20 cellular contexts compared by ENCODE assay signal in genomic region chr6:168131464-168132415, GRCh38. TPM values are rescaled to one million over a fixed set of nuclear protein-coding genes. Genes with fewer than 3 reads are reported as not detected.
A peak's percentile ranks its signal among the peaks of the same experiment; 100 is the strongest.
DNase-seq lines count a peak whose midpoint lies in the region; ATAC-seq and TF ChIP-seq lines count a peak whose summit lies in the region.
"Had no signal": no experiment of that assay in that cellular context is flagged by ENCODE, and none has a peak within 500 bp of the region (broad histone marks: within the 10 kb centered on the region; RNA-seq: fewer than 3 reads in every experiment).

No MANE protein-coding gene starts in this region.

- intact Hi-C loops in left ventricle myocardium inferior (cut with micrococcal nuclease): loop anchor here (5.0 kb wide), 1 partner anchor 224 kb away; no protein-coding TSS in a partner anchor
- intact Hi-C loops in cardiac septum (cut with DNase I): loop anchor here (2.0 kb wide), 2 partner anchors 71 to 223 kb away; no protein-coding TSS in a partner anchor
- intact Hi-C loops in vagina (cut with DNase I): no loop called here

- H3K27me3 Mint-ChIP-seq in endodermal cell (ENCODE audit: insufficient read depth): peaks cover 54% of the 10 kb centered on the region

- H3K27ac ChIP-seq in left ventricle myocardium inferior (replicated peaks): no peak overlapping the region
- H3K27ac ChIP-seq in endodermal cell (ENCODE audit: low read depth, low read length): no peak overlapping the region
- H3K27ac ChIP-seq in vagina: no peak overlapping the region
- H3K27ac ChIP-seq: neutrophil, right lobe of liver had no signal

- WGBS in endodermal cell (ENCODE audit: insufficient coverage in 1 of 2, insufficient read length in 1 of 2), 2 experiments: 77 to 78% methylated on average over 16 to 20 of the region's 20 CpGs

- H3K4me3 Mint-ChIP-seq in endodermal cell: no peak overlapping the region
- H3K4me3 Mint-ChIP-seq: activated B cell treated with CpG ODN at 0.5 μM for 24 hours; CD4-positive, alpha-beta T cell; T-helper 1 cell treated with Interleukin-12 subunit alpha and Interleukin-12 subunit beta and Interleukin-4 antibody, amounts not matched to agents 30 μg/mL and 1 μg/mL, for 36 hours had no signal

- H3K9me3 Mint-ChIP-seq in endodermal cell: no peaks in the 10 kb centered on the region
- H3K9me3 Mint-ChIP-seq: activated B cell treated with CpG ODN at 0.5 μM for 24 hours; CD4-positive, alpha-beta T cell; T-helper 1 cell treated with Interleukin-12 subunit alpha and Interleukin-12 subunit beta and Interleukin-4 antibody, amounts not matched to agents 30 μg/mL and 1 μg/mL, for 36 hours had no signal

- H3K36me3 ChIP-seq in left ventricle myocardium inferior: no peaks in the 10 kb centered on the region
- H3K36me3 ChIP-seq in endodermal cell (ENCODE audit: control insufficient read depth, insufficient read depth, low read length): no peaks in the 10 kb centered on the region
- H3K36me3 ChIP-seq in vagina: no peaks in the 10 kb centered on the region
- H3K36me3 ChIP-seq: neutrophil, right lobe of liver, uterus had no signal

- H3K4me1 ChIP-seq in left ventricle myocardium inferior (peaks cover 32% of the 10 kb centered on the region), endodermal cell (ENCODE audit: control insufficient read depth, insufficient read depth, low read length) (peaks cover 16% of the 10 kb centered on the region), vagina (peaks cover 11% of the 10 kb centered on the region)
- H3K4me1 ChIP-seq: uterus had no signal

- no peak for TF ChIP-seq POLR2A in vagina (IDR thresholded peaks at IDR 0.05)

- H3K4me3 ChIP-seq in left ventricle myocardium inferior (peak overlapping the region; percentile 58), endodermal cell (ENCODE audit: low read length) (no peak overlapping the region), vagina (no peak overlapping the region)
- H3K4me3 ChIP-seq: right lobe of liver, uterus had no signal

- peak overlapping the region; percentile 30 for H3K27ac Mint-ChIP-seq in endodermal cell
- H3K27ac Mint-ChIP-seq: activated B cell treated with CpG ODN at 0.5 μM for 24 hours; CD4-positive, alpha-beta T cell; T-helper 1 cell treated with Interleukin-12 subunit alpha and Interleukin-12 subunit beta and Interleukin-4 antibody, amounts not matched to agents 30 μg/mL and 1 μg/mL, for 36 hours had no signal

- H3K9me3 ChIP-seq in left ventricle myocardium inferior (replicated peaks) (no peaks in the 10 kb centered on the region), endodermal cell (ENCODE audit: control insufficient read depth, low read length) (no peaks in the 10 kb centered on the region), vagina (no peaks in the 10 kb centered on the region)
- H3K9me3 ChIP-seq: neutrophil, right lobe of liver, uterus had no signal

- H3K4me1 Mint-ChIP-seq in endodermal cell: peaks cover 32% of the 10 kb centered on the region
- H3K4me1 Mint-ChIP-seq: activated B cell treated with CpG ODN at 0.5 μM for 24 hours had no signal

- peaks cover 9% of the 10 kb centered on the region for H3K27me3 ChIP-seq in left ventricle myocardium inferior (ENCODE audit: low read depth)
- peaks cover 17% of the 10 kb centered on the region for H3K27me3 ChIP-seq in endodermal cell (ENCODE audit: control insufficient read depth, insufficient read depth, low read length, poor library complexity, severe bottlenecking)
- H3K27me3 ChIP-seq in vagina: no peaks in the 10 kb centered on the region
- H3K27me3 ChIP-seq: right lobe of liver, uterus had no signal

- H3K36me3 Mint-ChIP-seq in endodermal cell (ENCODE audit: low read depth): no peaks in the 10 kb centered on the region

- TF ChIP-seq CTCF in left ventricle myocardium inferior (IDR thresholded peaks at IDR 0.05; ENCODE audit: borderline replicate concordance) (no peak), endodermal cell (conservative IDR thresholded peaks at IDR 0.05) (no peak), vagina (IDR thresholded peaks at IDR 0.05) (no peak)

- no peak for ATAC-seq in HG03025 (IDR thresholded peaks at IDR 0.05; ENCODE audit: low FRiP score, unreplicated experiment)
- no peak for ATAC-seq in GM21529 (IDR thresholded peaks at IDR 0.05; ENCODE audit: unreplicated experiment)

- DNase-seq in left ventricle myocardium inferior (no peak), cardiac septum (ENCODE audit: low spot score) (no peak), endodermal cell (peak; percentile 80), mesenteric fat pad (ENCODE audit: low spot score) (peak; percentile 45), vagina (ENCODE audit: extremely low spot score in 2 of 2) (peak; percentile 71 to 96), T-helper 9 cell (no peak)
- DNase-seq: activated B cell treated with CpG ODN at 0.5 μM for 24 hours; amniotic stem cell; CD4-positive, alpha-beta T cell; mammary epithelial cell; NCI-H446; stimulated activated CD4-positive, alpha-beta T cell treated with anti-CD3 and anti-CD28 coated beads, Interleukin-1b, Interleukin-23, amount 100 ng/mL, for 48 hours had no signal

- no peak overlapping the region for H3K9ac ChIP-seq in endodermal cell (ENCODE audit: extremely low read depth, low read length, poor library complexity, severe bottlenecking)

RNA-seq across cellular contexts. Expression of gene FRMD1, which starts 52.7 kb away (rescaled TPM):
- 0.16 TPM for total RNA-seq in left ventricle myocardium inferior
- total RNA-seq in cardiac septum: not detected
- total RNA-seq in endodermal cell: not detected
- polyA plus RNA-seq in endodermal cell (2013, experiment 1 of 2): not detected
- 0.04 TPM for polyA plus RNA-seq in endodermal cell (2013, experiment 2 of 2)
- total RNA-seq in mesenteric fat pad: 7.6 TPM
- not detected for total RNA-seq in vagina
- total RNA-seq: activated B cell treated with CpG ODN at 0.5 μM for 24 hours; CD4-positive, alpha-beta T cell; endothelial cell of umbilical vein; LHCN-M2; mammary epithelial cell had no signal
- polyA plus RNA-seq: endothelial cell of umbilical vein had no signal

Comparison
In these comparisons a context has a peak if more than half of its experiments do, and no peak if none do; other contexts are left out.
1. DNase-seq: peak in endodermal cell (single experiment), mesenteric fat pad (single experiment) and vagina (2 of 2); none in left ventricle myocardium inferior (single experiment), cardiac septum (single experiment) and T-helper 9 cell (single experiment).